In the genomic region with DNA sequence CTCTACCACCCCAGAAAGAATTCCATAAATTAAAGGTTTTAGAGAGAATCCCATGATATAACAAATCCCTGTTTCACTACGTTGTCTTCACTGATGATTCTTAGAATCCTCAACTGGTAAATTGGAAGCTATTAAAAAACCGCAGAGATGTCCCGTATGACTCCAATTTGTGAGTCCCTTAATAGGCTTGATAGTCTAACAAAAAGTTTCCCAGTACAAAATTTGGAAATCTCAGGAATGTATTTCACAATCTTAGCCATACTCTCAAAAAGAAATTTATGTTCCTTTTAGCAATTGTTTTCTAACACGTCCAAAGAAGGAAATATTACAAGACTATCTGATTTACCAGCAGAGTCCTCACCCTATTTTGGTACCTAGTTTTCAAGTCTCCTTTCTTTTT, we compare ENCODE assay signal across 10 cellular contexts. TPM values are rescaled to one million over a fixed set of nuclear protein-coding genes. Genes with fewer than 3 reads are reported as not detected.
DNase-seq lines count a peak whose midpoint lies in the region; ATAC-seq and TF ChIP-seq lines count a peak whose summit lies in the region.
"Had no signal": no experiment of that assay in that cellular context is flagged by ENCODE, and none has a peak within 500 bp of the region (broad histone marks: within the 10 kb centered on the region; RNA-seq: fewer than 3 reads in every experiment).

No MANE protein-coding gene starts in this region.

- TF ChIP-seq CTCF in heart right ventricle (IDR thresholded peaks at IDR 0.05): no peak
- TF ChIP-seq CTCF in lower lobe of right lung (IDR thresholded peaks at IDR 0.05): no peak
- no peak for TF ChIP-seq CTCF in upper lobe of right lung (IDR thresholded peaks at IDR 0.05)

- ATAC-seq in heart right ventricle: no peak
- ATAC-seq in left cardiac atrium: no peak
- no peak for ATAC-seq in lower lobe of right lung
- ATAC-seq in upper lobe of right lung: no peak
- no peak for ATAC-seq in GM18909 (IDR thresholded peaks at IDR 0.05; ENCODE audit: poor library complexity, unreplicated experiment)

- H3K4me1 Mint-ChIP-seq in activated naive CD8-positive, alpha-beta T cell (ENCODE audit: low read depth): peaks cover 64% of the 10 kb centered on the region

- peak overlapping the region; percentile 95 for H3K4me3 Mint-ChIP-seq in activated naive CD8-positive, alpha-beta T cell

- no peaks in the 10 kb centered on the region for H3K36me3 ChIP-seq in heart right ventricle
- H3K36me3 ChIP-seq in lower lobe of right lung: no peaks in the 10 kb centered on the region
- no peaks in the 10 kb centered on the region for H3K36me3 ChIP-seq in upper lobe of right lung

- WGBS in heart right ventricle, 2 donors: 65 to 70% methylated on average over 4 of the region's 4 CpGs

- H3K27me3 ChIP-seq in heart right ventricle (no peaks in the 10 kb centered on the region), lower lobe of right lung (ENCODE audit: low read depth) (no peaks in the 10 kb centered on the region), upper lobe of right lung (no peaks in the 10 kb centered on the region)

- H3K4me3 ChIP-seq in heart right ventricle: peak overlapping the region in 3 of 10 donors; percentile 68 to 84 (median 77)
- H3K4me3 ChIP-seq in lower lobe of right lung: peak overlapping the region; percentile 73
- H3K4me3 ChIP-seq in upper lobe of right lung: peak overlapping the region; percentile 67

- H3K27ac Mint-ChIP-seq in activated naive CD8-positive, alpha-beta T cell: peak overlapping the region; percentile 96

- peak overlapping the region in 8 of 10 donors; percentile 59 to 98 (median 91) for H3K27ac ChIP-seq in heart right ventricle
- peak overlapping the region; percentile 97 for H3K27ac ChIP-seq in lower lobe of right lung
- H3K27ac ChIP-seq in upper lobe of right lung: peak overlapping the region; percentile 93

- H3K9me3 Mint-ChIP-seq in activated naive CD8-positive, alpha-beta T cell (ENCODE audit: low read depth): no peaks in the 10 kb centered on the region

- DNase-seq in heart right ventricle: no peak
- DNase-seq in left cardiac atrium: no peak
- DNase-seq in lower lobe of right lung: no peak
- no peak for DNase-seq in upper lobe of right lung
- no peak for DNase-seq in middle frontal gyrus (ENCODE audit: extremely low spot score, low spot score)
- no peak for DNase-seq in NCI-H524 (lab: John Stamatoyannopoulos, UW)
- DNase-seq: NCI-H187 treated with DMSO at 0.1 percent for 48 hours; stimulated activated CD4-positive, alpha-beta T cell treated with anti-CD3 and anti-CD28 coated beads, Interleukin-4, amount 100 ng/mL, for 24 hours had no signal

- intact Hi-C loops in heart right ventricle (cut with DNase I): no loop called here
- intact Hi-C loops in left cardiac atrium (cut with DNase I): no loop called here
- intact Hi-C loops in lower lobe of right lung (cut with DNase I): no loop called here
- intact Hi-C loops in upper lobe of right lung (cut with DNase I): no loop called here

- H3K4me1 ChIP-seq in heart right ventricle (peaks cover 0 to 70% (median 42%) of the 10 kb centered on the region in 9 donors), lower lobe of right lung (peaks cover 49% of the 10 kb centered on the region), upper lobe of right lung (peaks cover 6% of the 10 kb centered on the region)

- no peaks in the 10 kb centered on the region for H3K27me3 Mint-ChIP-seq in activated naive CD8-positive, alpha-beta T cell

- H3K36me3 Mint-ChIP-seq in activated naive CD8-positive, alpha-beta T cell: no peaks in the 10 kb centered on the region

- no peaks in the 10 kb centered on the region for H3K9me3 ChIP-seq in heart right ventricle
- no peaks in the 10 kb centered on the region for H3K9me3 ChIP-seq in lower lobe of right lung
- H3K9me3 ChIP-seq in upper lobe of right lung: no peaks in the 10 kb centered on the region

RNA-seq across cellular contexts. Expression of gene TES, which starts 2.5 kb away (rescaled TPM):
- total RNA-seq in heart right ventricle (10 to 100 TPM in 9 of 10 donors, 1 to 10 TPM in 1; 9.4 to 28.9 (median 16.9) TPM), left cardiac atrium (10 to 100 TPM; 22.5 to 27.6 TPM), lower lobe of right lung (74.5 TPM), upper lobe of right lung (94.0 TPM)
- polyA plus RNA-seq in heart right ventricle: 10 to 100 TPM in 1 of 2 donors, 1 to 10 TPM in 1; 9.7 to 38.5 TPM
